2 cellular contexts compared by ENCODE assay signal in genomic region chr11:8219257-8220021, GRCh38.
A peak's percentile ranks its signal among the peaks of the same experiment; 100 is the strongest.
TF ChIP-seq lines count a peak whose summit lies in the region.

No MANE protein-coding gene starts in this region.

TF ChIP-seq in IMR-90, 13 proteins besides CTCF, POLR2A, EP300 and RAD21 (continued from another document):
- peak; percentile 38; the same call in 1 of the 2 replicates for TF ChIP-seq SMC3 (IDR thresholded peaks at IDR 0.05; ENCODE audit: low read depth, low read length)

TF ChIP-seq in SK-N-SH, 30 proteins besides CTCF, POLR2A, EP300 and RAD21:
- TF ChIP-seq MAX (IDR thresholded peaks at IDR 0.05; ENCODE audit: low read depth) (no peak), SMC3 (IDR thresholded peaks at IDR 0.05; ENCODE audit: low read depth, low read length) (peak; percentile 70)
